ENCODE assay signal across 14 cellular contexts in genomic region chr2:163774862-163775261, GRCh38. TPM values are rescaled to one million over a fixed set of nuclear protein-coding genes. Genes with fewer than 3 reads are reported as not detected.
DNase-seq lines count a peak whose midpoint lies in the region; ATAC-seq and TF ChIP-seq lines count a peak whose summit lies in the region.
"Had no signal": no experiment of that assay in that cellular context is flagged by ENCODE, and none has a peak within 500 bp of the region (broad histone marks: within the 10 kb centered on the region; RNA-seq: fewer than 3 reads in every experiment).

No MANE protein-coding gene starts in this region.

- CTCF ChIA-PET in activated CD8-positive, alpha-beta T cell treated with anti-CD3 and anti-CD28 coated beads for 36 hours (lab: Charles Lee): no interaction called here

- H3K9me3 Mint-ChIP-seq in chondrocyte (ENCODE audit: low read depth): peaks cover 11% of the 10 kb centered on the region
- H3K9me3 Mint-ChIP-seq in activated CD8-positive, alpha-beta T cell treated with anti-CD3 and anti-CD28 coated beads for 36 hours: peaks cover 3% of the 10 kb centered on the region

- TF ChIP-seq EP300 in Ishikawa (IDR thresholded peaks at IDR 0.05; ENCODE audit: borderline replicate concordance) (peak; percentile 96), sigmoid colon (IDR thresholded peaks at IDR 0.05) (no peak)

- H3K9me3 ChIP-seq in colonic mucosa (no peaks in the 10 kb centered on the region), sigmoid colon (no peaks in the 10 kb centered on the region)
- H3K9me3 ChIP-seq: SJSA1 had no signal

- H3K4me3 Mint-ChIP-seq in chondrocyte (ENCODE audit: unreplicated experiment): no peak overlapping the region
- H3K4me3 Mint-ChIP-seq in activated CD8-positive, alpha-beta T cell treated with anti-CD3 and anti-CD28 coated beads for 36 hours: no peak overlapping the region
- H3K4me3 Mint-ChIP-seq: naive thymus-derived CD4-positive, alpha-beta T cell had no signal

- ATAC-seq in activated CD8-positive, alpha-beta T cell treated with anti-CD3 and anti-CD28 coated beads for 36 hours: no peak
- ATAC-seq: activated CD4-positive, CD25-positive, alpha-beta regulatory T cell treated with anti-CD3 and anti-CD28 coated beads, Interleukin-2, amount 50 U/mL, for 24 hours; naive thymus-derived CD4-positive, alpha-beta T cell had no signal

- H3K27ac ChIP-seq in colonic mucosa: no peak overlapping the region
- no peak overlapping the region for H3K27ac ChIP-seq in sigmoid colon
- H3K27ac ChIP-seq: SJSA1 had no signal

- H3K4me1 ChIP-seq in colonic mucosa (no peaks in the 10 kb centered on the region), sigmoid colon (peaks cover 0 to 6% (median 0%) of the 10 kb centered on the region in 4 donors)

- no peaks in the 10 kb centered on the region for H3K27me3 ChIP-seq in colonic mucosa
- no peaks in the 10 kb centered on the region for H3K27me3 ChIP-seq in sigmoid colon
- H3K27me3 ChIP-seq: SJSA1 had no signal

- no peaks in the 10 kb centered on the region for H3K36me3 ChIP-seq in colonic mucosa
- no peaks in the 10 kb centered on the region for H3K36me3 ChIP-seq in sigmoid colon
- H3K36me3 ChIP-seq: SJSA1 had no signal

- no peak overlapping the region for H3K9ac ChIP-seq in colonic mucosa (ENCODE audit: low read depth in 2 of 2, low read length in 2 of 2)

- peak; percentile 81 for DNase-seq in AG20443 (ENCODE audit: low spot score)
- DNase-seq in chondrocyte (ENCODE audit: low spot score): no peak
- peak; percentile 28 for DNase-seq in myocyte (ENCODE audit: low read depth)
- DNase-seq in activated CD8-positive, alpha-beta T cell treated with anti-CD3 and anti-CD28 coated beads for 36 hours: no peak
- DNase-seq in NK-92 (lab: John Stamatoyannopoulos, UW; ENCODE audit: unreplicated experiment): no peak
- no peak for DNase-seq in colonic mucosa
- DNase-seq in sigmoid colon: no peak
- DNase-seq: KBM-7; naive thymus-derived CD4-positive, alpha-beta T cell; stimulated activated naive CD4-positive, alpha-beta T cell had no signal

- H3K27me3 Mint-ChIP-seq in chondrocyte (ENCODE audit: low read depth): no peaks in the 10 kb centered on the region
- H3K27me3 Mint-ChIP-seq in activated CD8-positive, alpha-beta T cell treated with anti-CD3 and anti-CD28 coated beads for 36 hours: no peaks in the 10 kb centered on the region
- H3K27me3 Mint-ChIP-seq: naive thymus-derived CD4-positive, alpha-beta T cell had no signal

- peak overlapping the region; percentile 42 for H3K27ac Mint-ChIP-seq in chondrocyte (ENCODE audit: unreplicated experiment)
- no peak overlapping the region for H3K27ac Mint-ChIP-seq in activated CD8-positive, alpha-beta T cell treated with anti-CD3 and anti-CD28 coated beads for 36 hours
- H3K27ac Mint-ChIP-seq: activated T-helper 2 cell treated with anti-CD3 and anti-CD28 coated beads, Interferon-gamma antibody, Interleukin-2, Interleukin-4, amounts not matched to agents 10 μg/mL and 5 μg/mL and 100 μg/mL, durations not matched to agents 14 hours and 24 hours and 36 hours; naive thymus-derived CD4-positive, alpha-beta T cell had no signal

- TF ChIP-seq RAD21 in Ishikawa (IDR thresholded peaks at IDR 0.05; ENCODE audit: low read depth): no peak

- TF ChIP-seq CTCF in chondrocyte (IDR thresholded peaks at IDR 0.05) (no peak), colonic mucosa (IDR thresholded peaks at IDR 0.05) (no peak), sigmoid colon (IDR thresholded peaks at IDR 0.05) (no peak)
- TF ChIP-seq CTCF in activated CD8-positive, alpha-beta T cell treated with anti-CD3 and anti-CD28 coated beads for 36 hours (IDR thresholded peaks at IDR 0.05): no peak

- intact Hi-C loops in activated CD8-positive, alpha-beta T cell treated with anti-CD3 and anti-CD28 coated beads for 36 hours (cut with micrococcal nuclease): no loop called here
- intact Hi-C loops in colonic mucosa (cut with DNase I) (no loop called here), sigmoid colon (cut with DNase I) (no loop called here)

- H3K4me3 ChIP-seq in colonic mucosa (no peak overlapping the region), sigmoid colon (no peak overlapping the region)
- H3K4me3 ChIP-seq: SJSA1 had no signal

- peaks cover 43% of the 10 kb centered on the region for H3K4me1 Mint-ChIP-seq in chondrocyte (ENCODE audit: low read depth)
- H3K4me1 Mint-ChIP-seq in activated CD8-positive, alpha-beta T cell treated with anti-CD3 and anti-CD28 coated beads for 36 hours (ENCODE audit: low read depth): no peaks in the 10 kb centered on the region
- H3K4me1 Mint-ChIP-seq: naive thymus-derived CD4-positive, alpha-beta T cell had no signal

- POLR2A ChIA-PET in activated CD8-positive, alpha-beta T cell treated with anti-CD3 and anti-CD28 coated beads for 36 hours (lab: Charles Lee): no interaction called here

- H3K36me3 Mint-ChIP-seq in chondrocyte (ENCODE audit: low read depth): no peaks in the 10 kb centered on the region
- H3K36me3 Mint-ChIP-seq in activated CD8-positive, alpha-beta T cell treated with anti-CD3 and anti-CD28 coated beads for 36 hours (ENCODE audit: low read depth): no peaks in the 10 kb centered on the region
- H3K36me3 Mint-ChIP-seq: naive thymus-derived CD4-positive, alpha-beta T cell had no signal

- WGBS in sigmoid colon, 2 donors: 57 to 78% methylated on average over 2 of the region's 2 CpGs

- TF ChIP-seq POLR2A in sigmoid colon (IDR thresholded peaks at IDR 0.05): no peak

TF ChIP-seq in Ishikawa, 13 proteins besides CTCF, POLR2A, EP300 and RAD21:
- TF ChIP-seq TEAD4 (IDR thresholded peaks at IDR 0.05): peak; percentile 94
- peak; percentile 30; the same call in 1 of the 2 replicates for TF ChIP-seq MAX (IDR thresholded peaks at IDR 0.05)
- peak; percentile 85 for TF ChIP-seq CEBPB (IDR thresholded peaks at IDR 0.05)
- TF ChIP-seq YY1 (IDR thresholded peaks at IDR 0.05; ENCODE audit: low read depth): no peak
- TF ChIP-seq TAF1 (IDR thresholded peaks at IDR 0.05; ENCODE audit: low read depth): no peak
- TF ChIP-seq USF1 (IDR thresholded peaks at IDR 0.05): no peak
- peak; percentile 91 for TF ChIP-seq NFIC (IDR thresholded peaks at IDR 0.05)
- peak; percentile 92 for TF ChIP-seq TCF12 (IDR thresholded peaks at IDR 0.05; ENCODE audit: low read depth)
- no peak for TF ChIP-seq CREB1 (IDR thresholded peaks at IDR 0.05; ENCODE audit: low read depth)
- no peak for TF ChIP-seq REST (IDR thresholded peaks at IDR 0.05; ENCODE audit: low read depth)
- no peak for TF ChIP-seq ZBTB7A (IDR thresholded peaks at IDR 0.05; ENCODE audit: low read depth)
- TF ChIP-seq FOXM1 (IDR thresholded peaks at IDR 0.05; ENCODE audit: borderline replicate concordance, low read depth): peak; percentile 84

RNA-seq across cellular contexts. Expression of gene FIGN, which starts 39.1 kb away (rescaled TPM):
- total RNA-seq in chondrocyte (11.8 to 23.4 TPM (median 12.1 TPM) in 3 replicates), myocyte (7.9 and 8.6 TPM in 2 replicates), colonic mucosa (under 1 TPM; 0.58 to 0.89 TPM), sigmoid colon (1 to 10 TPM; 2.9 to 8.0 (median 5.9) TPM)
- 1.8 TPM for polyA plus RNA-seq in myocyte (2012)
- not detected for total RNA-seq in activated CD8-positive, alpha-beta T cell treated with anti-CD3 and anti-CD28 coated beads for 36 hours
- under 1 TPM in 2 of 3 donors, not detected in 1; under 0.01 to 0.60 TPM for polyA plus RNA-seq in sigmoid colon
- total RNA-seq: activated T-helper 2 cell treated with anti-CD3 and anti-CD28 coated beads, Interferon-gamma antibody, Interleukin-2, Interleukin-4, amounts not matched to agents 10 μg/mL and 5 μg/mL and 100 μg/mL, durations not matched to agents 14 hours and 24 hours and 36 hours had no signal
- polyA plus RNA-seq: naive thymus-derived CD4-positive, alpha-beta T cell had no signal

Comparison
In these comparisons a context has a peak if more than half of its experiments do, and no peak if none do; other contexts are left out.
1. DNase-seq: peak in AG20443 (single experiment) and myocyte (single experiment); none in chondrocyte (single experiment), activated CD8-positive, alpha-beta T cell treated with anti-CD3 and anti-CD28 coated beads for 36 hours (single experiment), NK-92 (single experiment), colonic mucosa (single experiment) and sigmoid colon (single experiment).